Comparison of ENCODE assay signal across 11 cellular contexts in genomic region chr7:37446371-37446770, GRCh38. TPM values are rescaled to one million over a fixed set of nuclear protein-coding genes. Genes with fewer than 3 reads are reported as not detected.
A peak's percentile ranks its signal among the peaks of the same experiment; 100 is the strongest.
DNase-seq lines count a peak whose midpoint lies in the region; ATAC-seq and TF ChIP-seq lines count a peak whose summit lies in the region.
"Had no signal": no experiment of that assay in that cellular context is flagged by ENCODE, and none has a peak within 500 bp of the region (broad histone marks: within the 10 kb centered on the region; RNA-seq: fewer than 3 reads in every experiment).

No MANE protein-coding gene starts in this region.

- H3K4me1 Mint-ChIP-seq in CD4-positive, CD25-positive, alpha-beta regulatory T cell, result peaks cover 13 to 76% (median 38%) of the 10 kb centered on the region in 4 donors
- H3K4me1 Mint-ChIP-seq in IgD-negative memory B cell, result peaks cover 35 to 43% (median 42%) of the 10 kb centered on the region in 3 donors

- no peak overlapping the region for H3K4me2 ChIP-seq in neural cell (ENCODE audit: low read length)

- H3K9me2 ChIP-seq in neural cell (ENCODE audit: insufficient read depth, low read length), result no peaks in the 10 kb centered on the region

- intact Hi-C loops in aorta (cut with DNase I), result no loop called here

- H3K4me3 ChIP-seq in CD4-positive, CD25-positive, alpha-beta regulatory T cell (ENCODE audit: low read depth, low read length), result no peak overlapping the region
- H3K4me3 ChIP-seq in coronary artery, result peak overlapping the region; percentile 89
- H3K4me3 ChIP-seq in neural cell (ENCODE audit: low read length), result peak overlapping the region; percentile 86
- no peak overlapping the region for H3K4me3 ChIP-seq in aorta (ENCODE audit: low read length in 2 of 2)

- no peaks in the 10 kb centered on the region for H3K36me3 ChIP-seq in CD4-positive, CD25-positive, alpha-beta regulatory T cell (ENCODE audit: control insufficient read depth, insufficient read depth, low read length)
- H3K36me3 ChIP-seq in neural cell (ENCODE audit: insufficient read depth, low read length) (no peaks in the 10 kb centered on the region), aorta (ENCODE audit: control insufficient read depth in 1 of 2, insufficient read depth in 2 of 2, low read length in 1 of 2) (no peaks in the 10 kb centered on the region)

- DNase-seq in CD4-positive, CD25-positive, alpha-beta regulatory T cell, result no peak
- DNase-seq in coronary artery (ENCODE audit: low spot score) (no peak), NCI-H345 (lab: John Stamatoyannopoulos, UW) (no peak), aorta (no peak), D341Med (ENCODE audit: low spot score) (no peak)
- DNase-seq: DMS 273 treated with DMSO at 0.1 percent for 48 hours, NCI-H1105 treated with DMSO at 0.1 percent for 48 hours, retina had no signal

- no peaks in the 10 kb centered on the region for H3F3A ChIP-seq in neural cell (ENCODE audit: insufficient read depth, low read length, poor library complexity, severe bottlenecking)

- peaks cover 2% of the 10 kb centered on the region for H3K27me3 ChIP-seq in CD4-positive, CD25-positive, alpha-beta regulatory T cell (ENCODE audit: control insufficient read depth, insufficient read depth, low read length)
- H3K27me3 ChIP-seq in neural cell (ENCODE audit: insufficient read depth, low read depth, low read length), result peaks cover 3% of the 10 kb centered on the region
- no peaks in the 10 kb centered on the region for H3K27me3 ChIP-seq in aorta (ENCODE audit: control insufficient read depth in 1 of 2, insufficient read depth in 2 of 2, low read length in 1 of 2)

- H3K9ac ChIP-seq in neural cell (ENCODE audit: low read length), result no peak overlapping the region

- H2AFZ ChIP-seq in neural cell (ENCODE audit: low read depth, low read length), result no peak overlapping the region

- TF ChIP-seq EP300 in neural cell (conservative IDR thresholded peaks at IDR 0.05; ENCODE audit: poor library complexity, severe bottlenecking), result no peak

- H3K27ac Mint-ChIP-seq in CD4-positive, CD25-positive, alpha-beta regulatory T cell, result peak overlapping the region in 2 of 3 donors; percentile 87 to 93
- H3K27ac Mint-ChIP-seq in IgD-negative memory B cell, result peak overlapping the region; percentile 17 to 100 (median 98)

- WGBS in aorta, 2 donors, result 94 to 98% methylated on average over 3 of the region's 3 CpGs

- peaks cover 6% of the 10 kb centered on the region for H3K79me2 ChIP-seq in neural cell (replicated peaks; ENCODE audit: insufficient read depth, low read length)

- no peak for TF ChIP-seq RAD21 in neural cell (conservative IDR thresholded peaks at IDR 0.05)

- ATAC-seq in CD4-positive, CD25-positive, alpha-beta regulatory T cell (ENCODE audit: low read depth in 2 of 2), result no peak
- ATAC-seq in aorta (ENCODE audit: low FRiP score) (no peak), HG03520 (IDR thresholded peaks at IDR 0.05; ENCODE audit: unreplicated experiment) (no peak)

- TF ChIP-seq CTCF in coronary artery (IDR thresholded peaks at IDR 0.05) (no peak), neural cell (IDR thresholded peaks at IDR 0.05; ENCODE audit: poor library complexity, severe bottlenecking) (no peak)

- no peaks in the 10 kb centered on the region for H3K9me3 ChIP-seq in CD4-positive, CD25-positive, alpha-beta regulatory T cell (ENCODE audit: control insufficient read depth in 2 of 2, low read length in 2 of 2)
- H3K9me3 ChIP-seq in neural cell (ENCODE audit: low read length) (no peaks in the 10 kb centered on the region), aorta (ENCODE audit: control insufficient read depth, low read length) (no peaks in the 10 kb centered on the region)

- H3K27me3 Mint-ChIP-seq in CD4-positive, CD25-positive, alpha-beta regulatory T cell, result peaks cover 21% of the 10 kb centered on the region
- peaks cover 1% of the 10 kb centered on the region for H3K27me3 Mint-ChIP-seq in IgD-negative memory B cell

- H4K20me1 ChIP-seq in neural cell (ENCODE audit: insufficient read depth), result no peaks in the 10 kb centered on the region

- H3K36me3 Mint-ChIP-seq in CD4-positive, CD25-positive, alpha-beta regulatory T cell, result peaks cover 8% of the 10 kb centered on the region
- H3K36me3 Mint-ChIP-seq in IgD-negative memory B cell, result peaks cover 7% of the 10 kb centered on the region

- H3K9me3 Mint-ChIP-seq in CD4-positive, CD25-positive, alpha-beta regulatory T cell, result peaks cover 0 to 4% (median 0%) of the 10 kb centered on the region in 7 donors
- H3K9me3 Mint-ChIP-seq in IgD-negative memory B cell, result peaks cover 0 to 4% (median 0%) of the 10 kb centered on the region in 3 donors

- peak overlapping the region; percentile 16 for H3K27ac ChIP-seq in CD4-positive, CD25-positive, alpha-beta regulatory T cell (ENCODE audit: insufficient read depth, low read length, poor library complexity, severe bottlenecking)
- H3K27ac ChIP-seq in coronary artery (peak overlapping the region in 1 of 2 donors; percentile 66), neural cell (ENCODE audit: low read length) (no peak overlapping the region), aorta (ENCODE audit: low read depth in 1 of 2, low read length in 2 of 2) (no peak overlapping the region)

- peak overlapping the region; percentile 88 to 97 (median 92) for H3K4me3 Mint-ChIP-seq in CD4-positive, CD25-positive, alpha-beta regulatory T cell
- peak overlapping the region; percentile 58 to 97 (median 89) for H3K4me3 Mint-ChIP-seq in IgD-negative memory B cell

- peaks cover 34% of the 10 kb centered on the region for H3K4me1 ChIP-seq in CD4-positive, CD25-positive, alpha-beta regulatory T cell (ENCODE audit: control insufficient read depth, insufficient read depth, low read length, poor library complexity, severe bottlenecking)
- no peaks in the 10 kb centered on the region for H3K4me1 ChIP-seq in aorta (ENCODE audit: control insufficient read depth in 1 of 2, insufficient read depth in 2 of 2, low read length in 2 of 2)

TF ChIP-seq in neural cell, 6 proteins besides CTCF, POLR2A, EP300 and RAD21:
- TF ChIP-seq EZH2 (IDR thresholded peaks at IDR 0.05; ENCODE audit: borderline replicate concordance, insufficient read depth, low read length, poor library complexity, severe bottlenecking) (no peak), MXI1 (conservative IDR thresholded peaks at IDR 0.05; ENCODE audit: poor library complexity, severe bottlenecking) (no peak), POLR2AphosphoS5 (IDR thresholded peaks at IDR 0.05) (no peak), SMC3 (conservative IDR thresholded peaks at IDR 0.05; ENCODE audit: poor library complexity) (no peak), TAF1 (IDR thresholded peaks at IDR 0.05; ENCODE audit: low read depth) (no peak)
- TF ChIP-seq, protein P1, sequence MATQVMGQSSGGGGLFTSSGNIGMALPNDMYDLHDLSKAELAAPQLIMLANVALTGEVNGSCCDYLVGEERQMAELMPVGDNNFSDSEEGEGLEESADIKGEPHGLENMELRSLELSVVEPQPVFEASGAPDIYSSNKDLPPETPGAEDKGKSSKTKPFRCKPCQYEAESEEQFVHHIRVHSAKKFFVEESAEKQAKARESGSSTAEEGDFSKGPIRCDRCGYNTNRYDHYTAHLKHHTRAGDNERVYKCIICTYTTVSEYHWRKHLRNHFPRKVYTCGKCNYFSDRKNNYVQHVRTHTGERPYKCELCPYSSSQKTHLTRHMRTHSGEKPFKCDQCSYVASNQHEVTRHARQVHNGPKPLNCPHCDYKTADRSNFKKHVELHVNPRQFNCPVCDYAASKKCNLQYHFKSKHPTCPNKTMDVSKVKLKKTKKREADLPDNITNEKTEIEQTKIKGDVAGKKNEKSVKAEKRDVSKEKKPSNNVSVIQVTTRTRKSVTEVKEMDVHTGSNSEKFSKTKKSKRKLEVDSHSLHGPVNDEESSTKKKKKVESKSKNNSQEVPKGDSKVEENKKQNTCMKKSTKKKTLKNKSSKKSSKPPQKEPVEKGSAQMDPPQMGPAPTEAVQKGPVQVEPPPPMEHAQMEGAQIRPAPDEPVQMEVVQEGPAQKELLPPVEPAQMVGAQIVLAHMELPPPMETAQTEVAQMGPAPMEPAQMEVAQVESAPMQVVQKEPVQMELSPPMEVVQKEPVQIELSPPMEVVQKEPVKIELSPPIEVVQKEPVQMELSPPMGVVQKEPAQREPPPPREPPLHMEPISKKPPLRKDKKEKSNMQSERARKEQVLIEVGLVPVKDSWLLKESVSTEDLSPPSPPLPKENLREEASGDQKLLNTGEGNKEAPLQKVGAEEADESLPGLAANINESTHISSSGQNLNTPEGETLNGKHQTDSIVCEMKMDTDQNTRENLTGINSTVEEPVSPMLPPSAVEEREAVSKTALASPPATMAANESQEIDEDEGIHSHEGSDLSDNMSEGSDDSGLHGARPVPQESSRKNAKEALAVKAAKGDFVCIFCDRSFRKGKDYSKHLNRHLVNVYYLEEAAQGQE (IDR thresholded peaks at IDR 0.05; ENCODE audit: borderline replicate concordance), result no peak

RNA-seq across cellular contexts. Expression of gene ELMO1, which starts 2.3 kb away (rescaled TPM):
- total RNA-seq in CD4-positive, CD25-positive, alpha-beta regulatory T cell, result 162 TPM
- polyA plus RNA-seq in CD4-positive, CD25-positive, alpha-beta regulatory T cell, result 10 to 100 TPM; 39.5 to 56.0 (median 51.5) TPM
- polyA plus RNA-seq in IgD-negative memory B cell (86.5 TPM), neural cell (12.2 and 18.1 TPM in 2 replicates), aorta (10 to 100 TPM in 1 of 2 donors, 1 to 10 TPM in 1; 1.8 to 10.9 TPM)
- polyA minus RNA-seq in neural cell, result 55.5 and 61.7 TPM in 2 replicates
- total RNA-seq in aorta, result 10 to 100 TPM; 38.8 to 86.9 TPM

Comparison
In these comparisons a context has a peak if more than half of its experiments do, and no peak if none do; other contexts are left out.
1. H3K4me3 ChIP-seq: peak in coronary artery (single experiment) and neural cell (single experiment); none in CD4-positive, CD25-positive, alpha-beta regulatory T cell (single experiment) and aorta (0 of 2).